18 cellular contexts compared by ENCODE assay signal in genomic region chr7:7651479-7651878, GRCh38.
"Had no signal": no experiment of that assay in that cellular context is flagged by ENCODE, and none has a peak within 500 bp of the region (broad histone marks: within the 10 kb centered on the region; RNA-seq: fewer than 3 reads in every experiment).

No MANE protein-coding gene starts in this region.

- H3K4me1 ChIP-seq: uterus had no signal

- DNase-seq: activated CD4-positive, alpha-beta T cell treated with anti-CD3 and anti-CD28 coated beads for 1 hour; activated gamma-delta T cell; effector CD4-positive, alpha-beta T cell; heart right ventricle; immature natural killer cell; nucleus accumbens; posterior cingulate gyrus; stimulated activated CD4-positive, alpha-beta T cell treated with anti-CD3 and anti-CD28 coated beads, Interleukin-15, amount 100 ng/mL, for 24 hours; stimulated activated CD4-positive, alpha-beta T cell treated with anti-CD3 and anti-CD28 coated beads, Interleukin-2, amount 100 ng/mL, for 48 hours; stimulated activated naive CD8-positive, alpha-beta T cell treated with anti-CD3 and anti-CD28 coated beads, Interleukin-15, amount 100 ng/mL, for 72 hours; T-helper 1 cell; transverse colon; uterus had no signal

- H3K27me3 ChIP-seq: gastroesophageal sphincter, heart right ventricle, suprapubic skin, transverse colon, uterus had no signal

- H3K4me3 ChIP-seq: gastroesophageal sphincter, heart right ventricle, skin epidermis, suprapubic skin, transverse colon, uterus had no signal

- ATAC-seq: esophagus mucosa; gastroesophageal sphincter; heart right ventricle; natural killer cell treated with Interleukin-12 subunit alpha and Interleukin-12 subunit beta and Interleukin-15 and Interleukin-18, amount 100 ng/mL, for 72 hours; stimulated activated naive CD8-positive, alpha-beta T cell treated with anti-CD3 and anti-CD28 coated beads, Interleukin-15, amount 100 ng/mL, for 72 hours had no signal

- H3K27ac ChIP-seq: gastroesophageal sphincter, heart right ventricle, skin epidermis, suprapubic skin, transverse colon, uterus had no signal

- H3K9me3 ChIP-seq: gastroesophageal sphincter, suprapubic skin, transverse colon, uterus had no signal

- H3K36me3 ChIP-seq: gastroesophageal sphincter, heart right ventricle, suprapubic skin, transverse colon, uterus had no signal
